ENCODE assay signal across 15 cellular contexts in genomic region chr2:156156580-156156979, GRCh38.
DNase-seq lines count a peak whose midpoint lies in the region; ATAC-seq and TF ChIP-seq lines count a peak whose summit lies in the region.
"Had no signal": no experiment of that assay in that cellular context is flagged by ENCODE, and none has a peak within 500 bp of the region (broad histone marks: within the 10 kb centered on the region; RNA-seq: fewer than 3 reads in every experiment).

No MANE protein-coding gene starts in this region.

- peak; percentile 7 for TF ChIP-seq CTCF in astrocyte of the spinal cord (IDR thresholded peaks at IDR 0.05; ENCODE audit: low read depth, low read length)

- DNase-seq in ACHN, result peak; percentile 7
- DNase-seq in HT-29 (ENCODE audit: low spot score), result peak; percentile 10
- no peak for DNase-seq in astrocyte of the spinal cord (ENCODE audit: low read depth, low spot score)
- DNase-seq in left lobe of liver (ENCODE audit: low spot score), result no peak
- DNase-seq in CD1c-positive myeloid dendritic cell (ENCODE audit: extremely low spot score), result no peak
- DNase-seq in DMS53 treated with DMSO at 0.1 percent for 48 hours (lab: John Stamatoyannopoulos, UW; ENCODE audit: unreplicated experiment), result no peak
- DNase-seq: activated CD4-positive, alpha-beta T cell treated with anti-CD3 and anti-CD28 coated beads for 36 hours; cerebellar nuclear complex; head of caudate nucleus; left ventricle myocardium superior; NCI-H1694; NCI-H510A treated with DMSO at 0.1 percent for 48 hours had no signal

- in situ Hi-C loops in ACHN (cut with HindIII; ENCODE audit: low pct_ligation_motif_present, low pct_unique_long_range_greater_than_20kb, low sequenced_read_pairs) (no loop called here), astrocyte of the spinal cord (cut with HindIII; ENCODE audit: low sequenced_read_pairs) (no loop called here)

- ATAC-seq in left lobe of liver, result peak; percentile 83
- no peak for ATAC-seq in HG03565 (IDR thresholded peaks at IDR 0.05; ENCODE audit: unreplicated experiment)
- ATAC-seq in GM21528 (IDR thresholded peaks at IDR 0.05; ENCODE audit: low FRiP score, unreplicated experiment), result no peak
- ATAC-seq: activated CD4-positive, alpha-beta T cell treated with anti-CD3 and anti-CD28 coated beads for 36 hours; left ventricle myocardium superior; stimulated activated effector memory CD8-positive, alpha-beta T cell treated with anti-CD3 and anti-CD28 coated beads, Interleukin-12 subunit alpha, Interleukin-12 subunit beta, amount 100 ng/mL, for 72 hours had no signal

- no peak overlapping the region for H3K4me3 ChIP-seq in astrocyte of the spinal cord (ENCODE audit: low read depth, low read length)

Comparison
In these comparisons a context has a peak if more than half of its experiments do, and no peak if none do; other contexts are left out.
1. DNase-seq: peak in ACHN (single experiment) and HT-29 (single experiment); none in astrocyte of the spinal cord (single experiment), left lobe of liver (single experiment), CD1c-positive myeloid dendritic cell (single experiment) and DMS53 treated with DMSO at 0.1 percent for 48 hours (single experiment).